36 cellular contexts compared by ENCODE assay signal in genomic region chr16:30163538-30163937, GRCh38.
"Had no signal": no experiment of that assay in that cellular context is flagged by ENCODE, and none has a peak within 500 bp of the region (broad histone marks: within the 10 kb centered on the region; RNA-seq: fewer than 3 reads in every experiment).

No MANE protein-coding gene starts in this region.

- DNase-seq: activated B cell treated with CpG ODN at 0.5 μM for 24 hours; activated CD4-positive, alpha-beta memory T cell treated with anti-CD3 and anti-CD28 coated beads for 36 hours; activated CD4-positive, alpha-beta T cell treated with anti-CD3 and anti-CD28 coated beads for 4 hours; activated CD4-positive, alpha-beta T cell treated with anti-CD3 and anti-CD28 coated beads, Interleukin-2, amount 10 ng/mL, durations not matched to agents 24 days and 14 days; activated CD4-positive, alpha-beta T cell treated with anti-CD3 and anti-CD28 coated beads, Interleukin-2, amount 50 U/mL, for 1 hour; activated CD4-positive, alpha-beta T cell treated with anti-CD3 and anti-CD28 coated beads, Interleukin-2, amount 50 U/mL, for 4 hours; activated CD4-positive, CD25-positive, alpha-beta regulatory T cell treated with anti-CD3 and anti-CD28 coated beads, Interleukin-2, amount 50 U/mL, for 72 hours; activated CD8-positive, alpha-beta memory T cell treated with anti-CD3 and anti-CD28 coated beads, Interleukin-2, amount 50 U/mL, for 4 hours; activated CD8-positive, alpha-beta T cell treated with anti-CD3 and anti-CD28 coated beads for 36 hours; activated effector memory CD4-positive, alpha-beta T cell treated with anti-CD3 and anti-CD28 coated beads, Interleukin-2, amount 50 U/mL, for 16 hours; activated gamma-delta T cell treated with Interleukin-2 at 50 U/mL for 16 hours; activated naive CD4-positive, alpha-beta T cell; activated naive CD4-positive, alpha-beta T cell treated with anti-CD3 and anti-CD28 coated beads for 36 hours; activated naive CD4-positive, alpha-beta T cell treated with anti-CD3 and anti-CD28 coated beads, Interleukin-2, amount 50 U/mL, for 16 hours; activated T-cell treated with anti-CD3 and anti-CD28 coated beads for 4 hours; activated T-cell treated with anti-CD3 and anti-CD28 coated beads, Interleukin-2, amount 50 U/mL, for 1 hour; activated T-cell treated with anti-CD3 and anti-CD28 coated beads, Interleukin-2, amount 50 U/mL, for 4 hours; activated T-cell treated with anti-CD3 and anti-CD28 coated beads, Interleukin-2, amount 50 U/mL, for 72 hours; adrenal gland; amniotic stem cell; aorta; body of pancreas; brain microvascular endothelial cell; central memory CD4-positive, alpha-beta T cell; T-helper 2 cell; T-helper 9 cell had no signal

- H3K9me3 Mint-ChIP-seq: activated B cell treated with CpG ODN at 0.5 μM for 24 hours; activated CD4-positive, alpha-beta memory T cell treated with anti-CD3 and anti-CD28 coated beads for 36 hours; activated CD4-positive, alpha-beta T cell treated with anti-CD3 and anti-CD28 coated beads, Interleukin-2, amount 10 ng/mL, durations not matched to agents 24 days and 14 days; activated CD8-positive, alpha-beta T cell treated with anti-CD3 and anti-CD28 coated beads for 36 hours; activated naive CD4-positive, alpha-beta T cell treated with anti-CD3 and anti-CD28 coated beads for 36 hours; activated T-cell treated with anti-CD3 and anti-CD28 coated beads, Interleukin-2, amount 50 U/mL, for 4 hours; activated T-cell treated with anti-CD3 and anti-CD28 coated beads, Interleukin-2, amount 50 U/mL, for 72 hours; activated T-helper 1 cell treated with anti-CD3 and anti-CD28 coated beads, Interleukin-12 subunit alpha, Interleukin-12 subunit beta, Interleukin-2, Interleukin-4 antibody, amounts not matched to agents 30 ng/mL and 10 ng/mL and 1 ng/mL, durations not matched to agents 14 hours and 24 hours and 36 hours; activated T-helper 17 cell treated with anti-CD3 and anti-CD28 coated beads, Interleukin-2, amount 50 U/mL, for 72 hours; T-helper 1 cell treated with Interleukin-12 subunit alpha and Interleukin-12 subunit beta and Interleukin-4 antibody, amounts not matched to agents 30 μg/mL and 1 μg/mL, for 36 hours; T-helper 2 cell treated with Interferon-gamma antibody and Interleukin-4, amounts not matched to agents 5 μg/mL and 100 μg/mL, for 36 hours had no signal

- H3K4me3 ChIP-seq: adrenal gland, body of pancreas, breast epithelium had no signal

- H3K9me3 ChIP-seq: adrenal gland, body of pancreas, breast epithelium had no signal

- H3K27me3 ChIP-seq: adrenal gland, body of pancreas, brain microvascular endothelial cell, breast epithelium had no signal

- H3K4me1 ChIP-seq: adrenal gland, body of pancreas, breast epithelium had no signal

- H3K4me3 Mint-ChIP-seq: activated B cell treated with CpG ODN at 0.5 μM for 24 hours; activated CD4-positive, alpha-beta memory T cell treated with anti-CD3 and anti-CD28 coated beads for 36 hours; activated CD4-positive, alpha-beta T cell treated with anti-CD3 and anti-CD28 coated beads, Interleukin-2, amount 10 ng/mL, durations not matched to agents 24 days and 14 days; activated CD8-positive, alpha-beta T cell treated with anti-CD3 and anti-CD28 coated beads for 36 hours; activated naive CD4-positive, alpha-beta T cell treated with anti-CD3 and anti-CD28 coated beads for 36 hours; activated T-cell treated with anti-CD3 and anti-CD28 coated beads, Interleukin-2, amount 50 U/mL, for 4 hours; activated T-cell treated with anti-CD3 and anti-CD28 coated beads, Interleukin-2, amount 50 U/mL, for 72 hours; activated T-helper 1 cell treated with anti-CD3 and anti-CD28 coated beads, Interleukin-12 subunit alpha, Interleukin-12 subunit beta, Interleukin-2, Interleukin-4 antibody, amounts not matched to agents 30 ng/mL and 10 ng/mL and 1 ng/mL, durations not matched to agents 14 hours and 24 hours and 36 hours; activated T-helper 17 cell treated with anti-CD3 and anti-CD28 coated beads, Interleukin-2, amount 50 U/mL, for 72 hours; T-helper 1 cell treated with Interleukin-12 subunit alpha and Interleukin-12 subunit beta and Interleukin-4 antibody, amounts not matched to agents 30 μg/mL and 1 μg/mL, for 36 hours; T-helper 2 cell treated with Interferon-gamma antibody and Interleukin-4, amounts not matched to agents 5 μg/mL and 100 μg/mL, for 36 hours had no signal

- FAIRE-seq: astrocyte, colon, TTC549 had no signal

- H3K27ac Mint-ChIP-seq: activated B cell treated with CpG ODN at 0.5 μM for 24 hours; activated CD4-positive, alpha-beta memory T cell treated with anti-CD3 and anti-CD28 coated beads for 36 hours; activated CD4-positive, alpha-beta T cell treated with anti-CD3 and anti-CD28 coated beads, Interleukin-2, amount 10 ng/mL, durations not matched to agents 24 days and 14 days; activated CD8-positive, alpha-beta T cell treated with anti-CD3 and anti-CD28 coated beads for 36 hours; activated naive CD4-positive, alpha-beta T cell treated with anti-CD3 and anti-CD28 coated beads for 36 hours; activated T-cell treated with anti-CD3 and anti-CD28 coated beads, Interleukin-2, amount 50 U/mL, for 72 hours; activated T-helper 1 cell treated with anti-CD3 and anti-CD28 coated beads, Interleukin-12 subunit alpha, Interleukin-12 subunit beta, Interleukin-2, Interleukin-4 antibody, amounts not matched to agents 30 ng/mL and 10 ng/mL and 1 ng/mL, durations not matched to agents 14 hours and 24 hours and 36 hours; activated T-helper 17 cell treated with anti-CD3 and anti-CD28 coated beads, Interleukin-2, amount 50 U/mL, for 72 hours; T-helper 1 cell treated with Interleukin-12 subunit alpha and Interleukin-12 subunit beta and Interleukin-4 antibody, amounts not matched to agents 30 μg/mL and 1 μg/mL, for 36 hours; T-helper 2 cell treated with Interferon-gamma antibody and Interleukin-4, amounts not matched to agents 5 μg/mL and 100 μg/mL, for 36 hours had no signal

- H3K27ac ChIP-seq: adrenal gland, body of pancreas, brain microvascular endothelial cell, breast epithelium, VCaP had no signal

- H3K27me3 Mint-ChIP-seq: activated B cell treated with CpG ODN at 0.5 μM for 24 hours; activated CD4-positive, alpha-beta memory T cell treated with anti-CD3 and anti-CD28 coated beads for 36 hours; activated CD4-positive, alpha-beta T cell treated with anti-CD3 and anti-CD28 coated beads, Interleukin-2, amount 10 ng/mL, durations not matched to agents 24 days and 14 days; activated CD8-positive, alpha-beta T cell treated with anti-CD3 and anti-CD28 coated beads for 36 hours; activated T-helper 17 cell treated with anti-CD3 and anti-CD28 coated beads, Interleukin-2, amount 50 U/mL, for 72 hours had no signal

- H3K36me3 Mint-ChIP-seq: activated CD4-positive, alpha-beta memory T cell treated with anti-CD3 and anti-CD28 coated beads for 36 hours had no signal

- ATAC-seq: activated CD8-positive, alpha-beta T cell treated with anti-CD3 and anti-CD28 coated beads for 36 hours; activated naive CD4-positive, alpha-beta T cell treated with anti-CD3 and anti-CD28 coated beads, Interleukin-2, amount 50 U/mL, for 72 hours; activated T-cell treated with anti-CD3 and anti-CD28 coated beads, Interleukin-2, amount 50 U/mL, for 4 hours; activated T-cell treated with anti-CD3 and anti-CD28 coated beads, Interleukin-2, amount 50 U/mL, for 72 hours; activated T-helper 17 cell treated with anti-CD3 and anti-CD28 coated beads, Interleukin-2, amount 50 U/mL, for 72 hours; body of pancreas had no signal

- H3K36me3 ChIP-seq: adrenal gland, brain microvascular endothelial cell, breast epithelium had no signal
